In genomic region chr20:41314386-41314785, GRCh38 we compare ENCODE assay signal across 22 cellular contexts. TPM values are rescaled to one million over a fixed set of nuclear protein-coding genes. Genes with fewer than 3 reads are reported as not detected.
DNase-seq lines count a peak whose midpoint lies in the region; ATAC-seq, FAIRE-seq and TF ChIP-seq lines count a peak whose summit lies in the region.
"Had no signal": no experiment of that assay in that cellular context is flagged by ENCODE, and none has a peak within 500 bp of the region (broad histone marks: within the 10 kb centered on the region; RNA-seq: fewer than 3 reads in every experiment).

No MANE protein-coding gene starts in this region.

- peak; percentile 0 for DNase-seq in NCI-H1105 treated with DMSO at 0.1 percent for 48 hours (lab: John Stamatoyannopoulos, UW)
- DNase-seq in NCI-H1105 (lab: John Stamatoyannopoulos, UW), result no peak
- DNase-seq in astrocyte (ENCODE audit: low read depth), result no peak
- peak; percentile 13 for DNase-seq in midbrain (lab: John Stamatoyannopoulos, UW)
- no peak for DNase-seq in NCI-H2171 (lab: John Stamatoyannopoulos, UW)
- DNase-seq in naive thymus-derived CD4-positive, alpha-beta T cell, result no peak
- DNase-seq in left lung, result no peak
- DNase-seq: activated CD4-positive, alpha-beta T cell treated with anti-CD3 and anti-CD28 coated beads for 36 hours; central memory CD4-positive, alpha-beta T cell; hippocampal formation; NCI-H187 treated with DMSO at 0.1 percent for 48 hours; NCI-H510A; SW 1271; upper lobe of left lung had no signal

- H3K4me1 Mint-ChIP-seq in astrocyte (ENCODE audit: low read depth, unreplicated experiment), result peaks cover 30% of the 10 kb centered on the region
- peaks cover 18 to 40% (median 26%) of the 10 kb centered on the region in 7 donors for H3K4me1 Mint-ChIP-seq in naive thymus-derived CD4-positive, alpha-beta T cell

- CTCF ChIA-PET in naive thymus-derived CD4-positive, alpha-beta T cell (lab: Charles Lee), result no interaction called here

- H3K27ac ChIP-seq in astrocyte (ENCODE audit: low read depth, low read length) (no peak overlapping the region), subcutaneous abdominal adipose tissue (ENCODE audit: low read depth, low read length) (peak overlapping the region; percentile 20), left lung (no peak overlapping the region)
- H3K27ac ChIP-seq in naive thymus-derived CD4-positive, alpha-beta T cell (ENCODE audit: low read depth, low read length), result no peak overlapping the region
- H3K27ac ChIP-seq: 22Rv1 had no signal

- no peak overlapping the region for H2AFZ ChIP-seq in astrocyte (ENCODE audit: low read depth, low read length)

- H3K4me2 ChIP-seq in astrocyte (ENCODE audit: low read length), result no peak overlapping the region

- no peaks in the 10 kb centered on the region for H3K27me3 Mint-ChIP-seq in astrocyte (ENCODE audit: low read depth, unreplicated experiment)
- peaks cover 0 to 6% (median 0%) of the 10 kb centered on the region in 5 donors for H3K27me3 Mint-ChIP-seq in naive thymus-derived CD4-positive, alpha-beta T cell
- H3K27me3 Mint-ChIP-seq: activated CD4-positive, alpha-beta T cell treated with anti-CD3 and anti-CD28 coated beads for 36 hours; IgD-negative memory B cell; stimulated activated memory B cell treated with anti-CD40 and anti-IgM and Interleukin-4, amounts not matched to agents 10 μg/mL and 1 μg/mL and 100 μg/mL, for 72 hours had no signal

- peaks cover 64% of the 10 kb centered on the region for H3K79me2 ChIP-seq in astrocyte (ENCODE audit: insufficient read depth, low read length)

- POLR2A ChIA-PET in naive thymus-derived CD4-positive, alpha-beta T cell (lab: Charles Lee), result no interaction called here

- H3K27ac Mint-ChIP-seq in astrocyte (ENCODE audit: unreplicated experiment), result peak overlapping the region; percentile 6
- H3K27ac Mint-ChIP-seq in naive thymus-derived CD4-positive, alpha-beta T cell, result no peak overlapping the region
- H3K27ac Mint-ChIP-seq: activated CD4-positive, alpha-beta T cell treated with anti-CD3 and anti-CD28 coated beads for 36 hours; activated T-helper 1 cell treated with anti-CD3 and anti-CD28 coated beads, Interleukin-12 subunit alpha, Interleukin-12 subunit beta, Interleukin-2, Interleukin-4 antibody, amounts not matched to agents 30 ng/mL and 10 ng/mL and 1 ng/mL, durations not matched to agents 14 hours and 24 hours and 36 hours; natural killer cell treated with Interleukin-12 subunit alpha and Interleukin-12 subunit beta and Interleukin-15 and Interleukin-18, amount 100 ng/mL, for 72 hours; stimulated activated memory B cell treated with anti-CD40 and anti-IgM and Interleukin-4, amounts not matched to agents 10 μg/mL and 1 μg/mL and 100 μg/mL, for 72 hours had no signal

- peaks cover 1% of the 10 kb centered on the region for H3K36me3 Mint-ChIP-seq in astrocyte (ENCODE audit: low read depth, unreplicated experiment)
- peaks cover 0 to 6% (median 0%) of the 10 kb centered on the region in 5 donors for H3K36me3 Mint-ChIP-seq in naive thymus-derived CD4-positive, alpha-beta T cell
- H3K36me3 Mint-ChIP-seq: IgD-negative memory B cell; natural killer cell treated with Interleukin-12 subunit alpha and Interleukin-12 subunit beta and Interleukin-15 and Interleukin-18, amount 100 ng/mL, for 72 hours; stimulated activated memory B cell treated with anti-CD40 and anti-IgM and Interleukin-4, amounts not matched to agents 10 μg/mL and 1 μg/mL and 100 μg/mL, for 72 hours had no signal

- H3K36me3 ChIP-seq in astrocyte (ENCODE audit: insufficient read depth, low read length) (peaks cover 7% of the 10 kb centered on the region), subcutaneous abdominal adipose tissue (ENCODE audit: control insufficient read depth in 5 of 5, insufficient read depth in 5 of 5, low read length in 5 of 5) (no peaks in the 10 kb centered on the region), left lung (no peaks in the 10 kb centered on the region)
- no peaks in the 10 kb centered on the region for H3K36me3 ChIP-seq in naive thymus-derived CD4-positive, alpha-beta T cell (ENCODE audit: control insufficient read depth in 2 of 3, insufficient read depth in 3 of 3, low read length in 3 of 3)
- H3K36me3 ChIP-seq: upper lobe of left lung had no signal

- peaks cover 14% of the 10 kb centered on the region for H4K20me1 ChIP-seq in astrocyte (ENCODE audit: insufficient read depth, low read length)

- H3K27me3 ChIP-seq in astrocyte (ENCODE audit: insufficient read depth, low read length) (no peaks in the 10 kb centered on the region), subcutaneous abdominal adipose tissue (ENCODE audit: control insufficient read depth in 5 of 5, insufficient read depth in 4 of 5, low read length in 5 of 5) (no peaks in the 10 kb centered on the region), left lung (no peaks in the 10 kb centered on the region)
- H3K27me3 ChIP-seq in naive thymus-derived CD4-positive, alpha-beta T cell (ENCODE audit: control insufficient read depth in 2 of 2, insufficient read depth in 2 of 2, low read length in 2 of 2), result no peaks in the 10 kb centered on the region
- H3K27me3 ChIP-seq: upper lobe of left lung had no signal

- H3K9ac ChIP-seq in astrocyte (ENCODE audit: low read length), result no peak overlapping the region
- peak overlapping the region in 2 of 5 donors; percentile 4 to 48 for H3K9ac ChIP-seq in subcutaneous abdominal adipose tissue (ENCODE audit: low read length in 5 of 5)

- no peak for ATAC-seq in naive thymus-derived CD4-positive, alpha-beta T cell
- no peak for ATAC-seq in left lung
- ATAC-seq: activated CD4-positive, alpha-beta T cell treated with anti-CD3 and anti-CD28 coated beads for 36 hours; natural killer cell treated with Interleukin-12 subunit alpha and Interleukin-12 subunit beta and Interleukin-15 and Interleukin-18, amount 100 ng/mL, for 72 hours; stimulated activated memory B cell treated with anti-CD40 and anti-IgM and Interleukin-4, amounts not matched to agents 10 μg/mL and 1 μg/mL and 100 μg/mL, for 72 hours had no signal

- H3K4me3 Mint-ChIP-seq in astrocyte (ENCODE audit: unreplicated experiment), result no peak overlapping the region
- H3K4me3 Mint-ChIP-seq in naive thymus-derived CD4-positive, alpha-beta T cell, result peak overlapping the region in 1 of 10 donors; percentile 39
- H3K4me3 Mint-ChIP-seq: activated CD4-positive, alpha-beta T cell treated with anti-CD3 and anti-CD28 coated beads for 36 hours; activated T-helper 1 cell treated with anti-CD3 and anti-CD28 coated beads, Interleukin-12 subunit alpha, Interleukin-12 subunit beta, Interleukin-2, Interleukin-4 antibody, amounts not matched to agents 30 ng/mL and 10 ng/mL and 1 ng/mL, durations not matched to agents 14 hours and 24 hours and 36 hours; natural killer cell treated with Interleukin-12 subunit alpha and Interleukin-12 subunit beta and Interleukin-15 and Interleukin-18, amount 100 ng/mL, for 72 hours; stimulated activated memory B cell treated with anti-CD40 and anti-IgM and Interleukin-4, amounts not matched to agents 10 μg/mL and 1 μg/mL and 100 μg/mL, for 72 hours had no signal

- no peak overlapping the region for H3K4me3 ChIP-seq in astrocyte (ENCODE audit: insufficient read depth, low read depth, low read length)
- H3K4me3 ChIP-seq in subcutaneous abdominal adipose tissue (ENCODE audit: low read depth in 1 of 5, low read length in 5 of 5), result no peak overlapping the region
- no peak overlapping the region for H3K4me3 ChIP-seq in naive thymus-derived CD4-positive, alpha-beta T cell (ENCODE audit: low read length)
- H3K4me3 ChIP-seq in left lung, result no peak overlapping the region
- H3K4me3 ChIP-seq: upper lobe of left lung had no signal

- H3K4me1 ChIP-seq in astrocyte (ENCODE audit: insufficient read depth, low read length) (peaks cover 24% of the 10 kb centered on the region), subcutaneous abdominal adipose tissue (ENCODE audit: control insufficient read depth in 5 of 5, insufficient read depth in 5 of 5, low read length in 5 of 5) (peaks cover 0 to 51% (median 25%) of the 10 kb centered on the region in 5 donors), left lung (peaks cover 8 to 21% of the 10 kb centered on the region in 2 donors)
- H3K4me1 ChIP-seq in naive thymus-derived CD4-positive, alpha-beta T cell (ENCODE audit: control insufficient read depth in 2 of 2, insufficient read depth in 2 of 2, low read length in 2 of 2), result no peaks in the 10 kb centered on the region

- FAIRE-seq in astrocyte (lab: Jason Lieb, UNC), result no peak
- FAIRE-seq: islet of Langerhans had no signal

- no peaks in the 10 kb centered on the region for H3K9me3 ChIP-seq in astrocyte (ENCODE audit: insufficient read depth, low read depth, low read length)
- no peaks in the 10 kb centered on the region for H3K9me3 ChIP-seq in subcutaneous abdominal adipose tissue (ENCODE audit: control insufficient read depth in 5 of 5, low read length in 5 of 5)
- H3K9me3 ChIP-seq in naive thymus-derived CD4-positive, alpha-beta T cell (ENCODE audit: control insufficient read depth in 2 of 3, low read length in 3 of 3), result no peaks in the 10 kb centered on the region
- H3K9me3 ChIP-seq in left lung, result no peaks in the 10 kb centered on the region
- H3K9me3 ChIP-seq: upper lobe of left lung had no signal

- intact Hi-C loops in naive thymus-derived CD4-positive, alpha-beta T cell (cut with micrococcal nuclease), result no loop called here
- intact Hi-C loops in left lung (cut with DNase I), result no loop called here

- TF ChIP-seq CTCF in astrocyte (IDR thresholded peaks at IDR 0.05; ENCODE audit: insufficient read depth, low read depth, low read length), result no peak
- no peak for TF ChIP-seq CTCF in left lung (IDR thresholded peaks at IDR 0.05)

- H3K9me3 Mint-ChIP-seq in astrocyte (ENCODE audit: unreplicated experiment), result no peaks in the 10 kb centered on the region
- no peaks in the 10 kb centered on the region for H3K9me3 Mint-ChIP-seq in naive thymus-derived CD4-positive, alpha-beta T cell
- H3K9me3 Mint-ChIP-seq: activated T-helper 1 cell treated with anti-CD3 and anti-CD28 coated beads, Interleukin-12 subunit alpha, Interleukin-12 subunit beta, Interleukin-2, Interleukin-4 antibody, amounts not matched to agents 30 ng/mL and 10 ng/mL and 1 ng/mL, durations not matched to agents 14 hours and 24 hours and 36 hours; IgD-negative memory B cell; natural killer cell treated with Interleukin-12 subunit alpha and Interleukin-12 subunit beta and Interleukin-15 and Interleukin-18, amount 100 ng/mL, for 72 hours; stimulated activated memory B cell treated with anti-CD40 and anti-IgM and Interleukin-4, amounts not matched to agents 10 μg/mL and 1 μg/mL and 100 μg/mL, for 72 hours had no signal

RNA-seq across cellular contexts. Expression of gene ZHX3, which starts 3.1 kb away (rescaled TPM):
- total RNA-seq in astrocyte, result 32.7 and 41.6 TPM in 2 replicates
- 10 to 100 TPM in 2 of 5 experiments, 1 to 10 TPM in 3; 7.9 to 12.8 (median 9.8) TPM for total RNA-seq in naive thymus-derived CD4-positive, alpha-beta T cell
- 1 to 10 TPM; 6.6 to 6.9 TPM for polyA plus RNA-seq in naive thymus-derived CD4-positive, alpha-beta T cell
- 10 to 100 TPM; 45.9 to 47.9 TPM for total RNA-seq in left lung

RNA-seq across cellular contexts. Expression of gene LPIN3, which starts 26.2 kb away (rescaled TPM):
- total RNA-seq in astrocyte (18.0 and 19.6 TPM in 2 replicates), left lung (10 to 100 TPM; 10.8 to 20.4 TPM)
- total RNA-seq in naive thymus-derived CD4-positive, alpha-beta T cell, result 1 to 10 TPM in 2 of 5 experiments, under 1 TPM in 3; 0.37 to 3.0 (median 0.84) TPM
- polyA plus RNA-seq in naive thymus-derived CD4-positive, alpha-beta T cell, result under 1 TPM in 1 of 2 donors, not detected in 1; 0.10 TPM
- polyA plus RNA-seq: IgD-negative memory B cell had no signal

RNA-seq across cellular contexts. Expression of gene EMILIN3, which starts 52.2 kb away (rescaled TPM):
- total RNA-seq in astrocyte (0.20 TPM in 1 of 2 replicates, not detected in the other), left lung (under 1 TPM; 0.08 to 0.29 TPM)
- under 1 TPM in 1 of 5 experiments, not detected in 4; 0.19 TPM for total RNA-seq in naive thymus-derived CD4-positive, alpha-beta T cell
- not detected for polyA plus RNA-seq in naive thymus-derived CD4-positive, alpha-beta T cell
- total RNA-seq: natural killer cell treated with Interleukin-12 subunit alpha and Interleukin-12 subunit beta and Interleukin-15 and Interleukin-18, amount 100 ng/mL, for 72 hours; renal cortical epithelial cell had no signal
- polyA plus RNA-seq: IgD-negative memory B cell had no signal

Comparison
In these comparisons a context has a peak if more than half of its experiments do, and no peak if none do; other contexts are left out.
1. DNase-seq: peak in NCI-H1105 treated with DMSO at 0.1 percent for 48 hours (single experiment) and midbrain (single experiment); none in NCI-H1105 (single experiment), astrocyte (single experiment), NCI-H2171 (single experiment), naive thymus-derived CD4-positive, alpha-beta T cell (0 of 9) and left lung (0 of 2).